Comparison of ENCODE assay signal across 8 cellular contexts in genomic region chr19:12722566-12723382, GRCh38. TPM values are rescaled to one million over a fixed set of nuclear protein-coding genes. Genes with fewer than 3 reads are reported as not detected.
DNase-seq lines count a peak whose midpoint lies in the region; ATAC-seq and TF ChIP-seq lines count a peak whose summit lies in the region.

No MANE protein-coding gene starts in this region.

- TF ChIP-seq POLR2A in right lobe of liver (IDR thresholded peaks at IDR 0.05), result no peak

- no peaks in the 10 kb centered on the region for H3K27me3 Mint-ChIP-seq in activated CD4-positive, alpha-beta memory T cell treated with anti-CD3 and anti-CD28 coated beads for 36 hours

- peak overlapping the region; percentile 95 for H3K27ac Mint-ChIP-seq in activated CD4-positive, alpha-beta memory T cell treated with anti-CD3 and anti-CD28 coated beads for 36 hours

- no peaks in the 10 kb centered on the region for H3K9me3 Mint-ChIP-seq in activated CD4-positive, alpha-beta memory T cell treated with anti-CD3 and anti-CD28 coated beads for 36 hours

- 2% methylated on average over 28 of the region's 32 CpGs for WGBS in right lobe of liver (ENCODE audit: insufficient coverage, low coverage, low lambda C conversion rate, missing lambda C conversion rate)

- CTCF ChIA-PET in activated CD4-positive, alpha-beta memory T cell treated with anti-CD3 and anti-CD28 coated beads for 36 hours (lab: Charles Lee), result interaction anchor here (0.5 to 4.8 kb wide), 16 partner anchors 10 to 290 kb away, joined by 3 to 44 read pairs (median 4); partner anchors contain the start of genes JUNB and TRIR

- H3K27ac ChIP-seq in dorsolateral prefrontal cortex, result peak overlapping the region; percentile 16 to 96 (median 88)
- H3K27ac ChIP-seq in right lobe of liver, result peak overlapping the region; percentile 71 to 82 (median 81)

- peak; percentile 59 to 94 (median 90) for DNase-seq in C1 segment of cervical spinal cord (lab: John Stamatoyannopoulos, UW)
- peak; percentile 100 for DNase-seq in NCI-H82 (lab: John Stamatoyannopoulos, UW)
- DNase-seq in activated CD4-positive, alpha-beta memory T cell treated with anti-CD3 and anti-CD28 coated beads for 36 hours, result peak; percentile 96
- DNase-seq in dorsolateral prefrontal cortex, result peak; percentile 93 to 99 (median 98)
- DNase-seq in right lobe of liver, result peak; percentile 96 to 98 (median 98)
- DNase-seq in stimulated activated CD4-positive, alpha-beta T cell treated with anti-CD3 and anti-CD28 coated beads, Interleukin-4, amount 100 ng/mL, for 24 hours, result peak; percentile 96

- H3K4me3 ChIP-seq in dorsolateral prefrontal cortex, result peak overlapping the region; percentile 52 to 83 (median 71)
- H3K4me3 ChIP-seq in right lobe of liver, result peak overlapping the region; percentile 56 to 75 (median 60)

- peaks cover 28% of the 10 kb centered on the region for H3K4me1 Mint-ChIP-seq in activated CD4-positive, alpha-beta memory T cell treated with anti-CD3 and anti-CD28 coated beads for 36 hours (ENCODE audit: low read depth)

- TF ChIP-seq CTCF in dorsolateral prefrontal cortex (IDR thresholded peaks at IDR 0.05 in 54 of 56, conservative IDR thresholded peaks at IDR 0.05 in 2 of 56; ENCODE audit: low read depth in 1 of 56, partially characterized antibody in 56 of 56), result peak in 21 of 56 donors; percentile 10 to 51 (median 18)
- TF ChIP-seq CTCF in right lobe of liver (IDR thresholded peaks at IDR 0.05), result no peak

- peak; percentile 73 for ATAC-seq in GM19438 (IDR thresholded peaks at IDR 0.05; ENCODE audit: low read depth, unreplicated experiment)
- peak; percentile 60 for ATAC-seq in HG03575 (IDR thresholded peaks at IDR 0.05; ENCODE audit: extremely low read depth, insufficient number of reproducible peaks, low FRiP score, unreplicated experiment)
- ATAC-seq in right lobe of liver, result peak; percentile 87 to 92 (median 90)

- intact Hi-C loops in activated CD4-positive, alpha-beta memory T cell treated with anti-CD3 and anti-CD28 coated beads for 36 hours (cut with micrococcal nuclease), result loop anchor here (1.0 to 5.0 kb wide), 6 partner anchors 11 to 215 kb away; partner anchors contain the start of genes CALR, DHPS, FBXW9 and GET3
- intact Hi-C loops in dorsolateral prefrontal cortex (cut with DNase I) (loop anchor here (1.0 to 5.0 kb wide), 5 partner anchors 12 to 110 kb away; partner anchors contain the start of genes DHPS (in 1 of the 2), GET3 (in 1 of the 2), JUNB (in 1 of the 2) and TRIR (in 1 of the 2)), right lobe of liver (cut with DNase I) (loop anchor here in 1 of 2 donors (10.0 kb wide), 1 partner anchor 52 kb away; the partner anchor contains the start of gene HOOK2)

- peaks cover 0 to 16% (median 3%) of the 10 kb centered on the region in 4 donors for H3K4me1 ChIP-seq in right lobe of liver

- no peaks in the 10 kb centered on the region for H3K9me3 ChIP-seq in right lobe of liver

- POLR2A ChIA-PET in activated CD4-positive, alpha-beta memory T cell treated with anti-CD3 and anti-CD28 coated beads for 36 hours (lab: Charles Lee), result interaction anchor here (0.6 to 3.8 kb wide), 13 partner anchors 9 to 210 kb away, joined by 3 to 73 read pairs (median 6); partner anchors contain the start of genes DHPS, FARSA, FBXW9 and GET3

- peaks cover 39% of the 10 kb centered on the region for H3K36me3 Mint-ChIP-seq in activated CD4-positive, alpha-beta memory T cell treated with anti-CD3 and anti-CD28 coated beads for 36 hours

- peaks cover 0 to 11% (median 5%) of the 10 kb centered on the region in 4 donors for H3K36me3 ChIP-seq in right lobe of liver

- H3K27me3 ChIP-seq in dorsolateral prefrontal cortex (no peaks in the 10 kb centered on the region), right lobe of liver (no peaks in the 10 kb centered on the region)

- H3K4me3 Mint-ChIP-seq in activated CD4-positive, alpha-beta memory T cell treated with anti-CD3 and anti-CD28 coated beads for 36 hours, result peak overlapping the region; percentile 92

RNA-seq across cellular contexts. Expression of gene TNPO2, which starts 1.0 kb away (rescaled TPM):
- 10 to 100 TPM; 65.2 to 76.4 TPM for total RNA-seq in activated CD4-positive, alpha-beta memory T cell treated with anti-CD3 and anti-CD28 coated beads for 36 hours
- total RNA-seq in dorsolateral prefrontal cortex (100 to 1,000 TPM; 125 to 233 (median 181) TPM), right lobe of liver (10 to 100 TPM; 14.8 to 28.7 (median 19.6) TPM)

RNA-seq across cellular contexts. Expression of gene TRIR, which starts 11.7 kb away (rescaled TPM):
- total RNA-seq in activated CD4-positive, alpha-beta memory T cell treated with anti-CD3 and anti-CD28 coated beads for 36 hours, result 100 to 1,000 TPM; 167 to 182 TPM
- 100 to 1,000 TPM in 68 of 120 experiments, 10 to 100 TPM in 52; 70.9 to 152 (median 104) TPM for total RNA-seq in dorsolateral prefrontal cortex
- total RNA-seq in right lobe of liver, result 100 to 1,000 TPM in 4 of 6 experiments, 10 to 100 TPM in 2; 69.8 to 244 (median 106) TPM

RNA-seq across cellular contexts. Expression of gene GET3, which starts 14.5 kb away (rescaled TPM):
- total RNA-seq in activated CD4-positive, alpha-beta memory T cell treated with anti-CD3 and anti-CD28 coated beads for 36 hours, result 10 to 100 TPM; 54.2 TPM
- total RNA-seq in dorsolateral prefrontal cortex (10 to 100 TPM; 44.1 to 94.0 (median 65.5) TPM), right lobe of liver (10 to 100 TPM; 22.3 to 35.8 (median 25.8) TPM)

RNA-seq across cellular contexts. Expression of gene FBXW9, which starts 26.3 kb away (rescaled TPM):
- 1 to 10 TPM; 6.6 to 7.0 TPM for total RNA-seq in activated CD4-positive, alpha-beta memory T cell treated with anti-CD3 and anti-CD28 coated beads for 36 hours
- total RNA-seq in dorsolateral prefrontal cortex (10 to 100 TPM in 16 of 120 experiments, 1 to 10 TPM in 104; 4.4 to 13.3 (median 8.2) TPM), right lobe of liver (1 to 10 TPM; 1.6 to 4.9 (median 2.6) TPM)

RNA-seq across cellular contexts. Expression of gene BEST2, which starts 28.8 kb away (rescaled TPM):
- total RNA-seq in activated CD4-positive, alpha-beta memory T cell treated with anti-CD3 and anti-CD28 coated beads for 36 hours, result not detected
- total RNA-seq in dorsolateral prefrontal cortex (under 1 TPM in 9 of 120 experiments, not detected in 111; 0.24 to 0.53 (median 0.29) TPM), right lobe of liver (not detected)

Comparison
In these comparisons a context has a peak if more than half of its experiments do, and no peak if none do; other contexts are left out.
1. Peak in every context shown above with its lines: DNase-seq, ATAC-seq, H3K4me3 ChIP-seq and H3K27ac ChIP-seq.